8 cellular contexts compared by ENCODE assay signal in genomic region chr16:8959921-8960787, GRCh38. TPM values are rescaled to one million over a fixed set of nuclear protein-coding genes. Genes with fewer than 3 reads are reported as not detected.
DNase-seq lines count a peak whose midpoint lies in the region; ATAC-seq, FAIRE-seq and TF ChIP-seq lines count a peak whose summit lies in the region.

No MANE protein-coding gene starts in this region.

- peak overlapping the region; percentile 92 for H3K4me2 ChIP-seq in skeletal muscle satellite cell (ENCODE audit: low read length)

- no peaks in the 10 kb centered on the region for H3K9me3 ChIP-seq in skeletal muscle satellite cell (replicated peaks; ENCODE audit: low read length)

- peaks cover 69% of the 10 kb centered on the region for H3K4me1 ChIP-seq in skeletal muscle satellite cell (ENCODE audit: control insufficient read depth, insufficient read depth, low read length)

- FAIRE-seq in D721Med (lab: Jason Lieb, UNC) = no peak

- peak; percentile 11 for DNase-seq in NCI-H2171 treated with DMSO at 0.1 percent for 48 hours (lab: John Stamatoyannopoulos, UW)
- DNase-seq in NCI-H2171 (lab: John Stamatoyannopoulos, UW) = no peak
- DNase-seq in fibroblast of pulmonary artery (ENCODE audit: low read depth) = no peak
- no peak for DNase-seq in D721Med (ENCODE audit: insufficient read length, low spot score)
- no peak for DNase-seq in HT-29 (ENCODE audit: low spot score)

- TF ChIP-seq CTCF in fibroblast of pulmonary artery (IDR thresholded peaks at IDR 0.05; ENCODE audit: low read length, missing control alignments) = no peak
- TF ChIP-seq CTCF in D721Med (IDR thresholded peaks at IDR 0.05; ENCODE audit: insufficient read depth, missing control alignments) = no peak

- H3K27me3 ChIP-seq in skeletal muscle satellite cell (ENCODE audit: control insufficient read depth, insufficient read depth, low read length) = no peaks in the 10 kb centered on the region

- peak overlapping the region; percentile 13 for H3K4me3 ChIP-seq in fibroblast of pulmonary artery (replicated peaks; ENCODE audit: low read depth, low read length)
- peak overlapping the region; percentile 40 for H3K4me3 ChIP-seq in skeletal muscle satellite cell (ENCODE audit: low read length)

- peak overlapping the region; percentile 17 for H3K9ac ChIP-seq in skeletal muscle satellite cell (ENCODE audit: low read depth, low read length)

- H3K36me3 ChIP-seq in skeletal muscle satellite cell (ENCODE audit: insufficient read depth, low read length) = no peaks in the 10 kb centered on the region

- ATAC-seq in SK-N-SH treated with all-trans-retinoic acid at 6 μM for 48 hours = peak; percentile 5; the same call in 2 of the 3 replicates
- no peak for ATAC-seq in GM18907 (IDR thresholded peaks at IDR 0.05; ENCODE audit: unreplicated experiment)

TF ChIP-seq in SK-N-SH treated with all-trans-retinoic acid at 6 μM for 48 hours, 23 proteins besides CTCF, POLR2A, EP300 and RAD21:
- TF ChIP-seq TOX (CRISPR knock-in tag; IDR thresholded peaks at IDR 0.05; ENCODE audit: borderline replicate concordance) (no peak), ZFP3 (CRISPR knock-in tag; IDR thresholded peaks at IDR 0.05) (no peak), GLIS3 (CRISPR knock-in tag; IDR thresholded peaks at IDR 0.05) (no peak), TCF4 (CRISPR knock-in tag; IDR thresholded peaks at IDR 0.05; ENCODE audit: borderline replicate concordance) (no peak), ISL1 (CRISPR knock-in tag; IDR thresholded peaks at IDR 0.05) (no peak), SNAI2 (CRISPR knock-in tag; IDR thresholded peaks at IDR 0.05) (no peak)
TF ChIP-seq in SK-N-SH treated with all-trans-retinoic acid at 6 μM for 48 hours: peak in this region for 0.

RNA-seq across cellular contexts. Expression of gene USP7, which starts 3.6 kb away (rescaled TPM):
- total RNA-seq in skeletal muscle satellite cell (2012; rRNA removed) = 46.3 and 52.2 TPM in 2 replicates
- 45.8 and 64.7 TPM in 2 replicates for total RNA-seq in HT-29 (2014; rRNA removed; shearing (Covaris generic))
